Comparison of ENCODE assay signal across 1 cellular context in the genomic region with DNA sequence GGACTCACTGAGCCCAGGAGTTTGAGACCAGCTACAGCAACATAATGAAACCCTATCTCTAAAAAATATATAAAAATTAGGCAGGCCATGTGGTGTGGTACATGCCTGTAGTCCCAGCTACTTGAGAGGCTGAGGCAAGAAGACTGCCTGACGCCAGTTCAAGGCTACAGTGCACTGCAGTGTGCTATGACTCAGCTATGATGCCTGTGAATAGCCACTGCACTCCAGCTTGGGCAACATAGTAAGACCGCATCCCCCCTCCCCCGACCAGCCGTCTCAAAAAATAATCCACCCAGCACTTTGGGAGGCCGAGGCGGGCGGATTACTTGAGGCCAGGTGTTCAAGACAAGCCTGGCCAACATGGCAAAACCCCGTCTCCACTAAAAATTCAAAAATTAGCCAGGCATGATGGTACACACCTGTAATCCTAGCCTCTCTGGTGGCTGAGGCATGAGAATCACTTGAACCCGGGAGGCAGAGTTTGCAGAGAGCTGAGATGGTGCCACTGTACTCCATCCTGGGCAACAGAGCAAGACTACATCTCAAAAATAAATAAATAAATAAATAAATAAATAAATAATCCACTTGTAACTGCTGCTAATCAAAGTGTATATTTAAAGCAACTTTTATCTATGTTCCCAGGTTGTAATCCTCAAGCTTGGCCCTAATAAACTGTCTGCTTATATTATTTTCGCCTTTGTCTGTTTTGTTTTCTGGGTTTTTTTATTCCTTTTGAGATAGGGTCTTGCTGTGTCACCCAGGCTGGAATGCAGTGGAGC.
TF ChIP-seq lines count a peak whose summit lies in the region.

No MANE protein-coding gene starts in this region.

TF ChIP-seq in H1, 55 proteins besides CTCF, POLR2A, EP300 and RAD21:
- TF ChIP-seq ZNF274 (IDR thresholded peaks at IDR 0.05; ENCODE audit: borderline replicate concordance, extremely low read depth, low read length): no peak
- TF ChIP-seq KDM5A (IDR thresholded peaks at IDR 0.05; ENCODE audit: low read length): no peak
- TF ChIP-seq, protein P1, sequence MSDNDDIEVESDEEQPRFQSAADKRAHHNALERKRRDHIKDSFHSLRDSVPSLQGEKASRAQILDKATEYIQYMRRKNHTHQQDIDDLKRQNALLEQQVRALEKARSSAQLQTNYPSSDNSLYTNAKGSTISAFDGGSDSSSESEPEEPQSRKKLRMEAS (IDR thresholded peaks at IDR 0.05): no peak
- no peak for TF ChIP-seq EGR1 (IDR thresholded peaks at IDR 0.05; ENCODE audit: borderline replicate concordance, low read depth, low read length)
- TF ChIP-seq CHD2 (IDR thresholded peaks at IDR 0.05; ENCODE audit: low read length): no peak
- TF ChIP-seq SIN3A (conservative IDR thresholded peaks at IDR 0.05 in 1 of 2, IDR thresholded peaks at IDR 0.05 in 1 of 2; ENCODE audit: low read depth in 1 of 2, low read length in 2 of 2): no peak
- TF ChIP-seq SRF (IDR thresholded peaks at IDR 0.05; ENCODE audit: low read depth, low read length): no peak
- no peak for TF ChIP-seq TEAD4 (IDR thresholded peaks at IDR 0.05; ENCODE audit: low read depth, low read length)
- TF ChIP-seq, protein P2, sequence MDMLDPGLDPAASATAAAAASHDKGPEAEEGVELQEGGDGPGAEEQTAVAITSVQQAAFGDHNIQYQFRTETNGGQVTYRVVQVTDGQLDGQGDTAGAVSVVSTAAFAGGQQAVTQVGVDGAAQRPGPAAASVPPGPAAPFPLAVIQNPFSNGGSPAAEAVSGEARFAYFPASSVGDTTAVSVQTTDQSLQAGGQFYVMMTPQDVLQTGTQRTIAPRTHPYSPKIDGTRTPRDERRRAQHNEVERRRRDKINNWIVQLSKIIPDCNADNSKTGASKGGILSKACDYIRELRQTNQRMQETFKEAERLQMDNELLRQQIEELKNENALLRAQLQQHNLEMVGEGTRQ (IDR thresholded peaks at IDR 0.05; ENCODE audit: low read length): no peak
- TF ChIP-seq, protein P3, sequence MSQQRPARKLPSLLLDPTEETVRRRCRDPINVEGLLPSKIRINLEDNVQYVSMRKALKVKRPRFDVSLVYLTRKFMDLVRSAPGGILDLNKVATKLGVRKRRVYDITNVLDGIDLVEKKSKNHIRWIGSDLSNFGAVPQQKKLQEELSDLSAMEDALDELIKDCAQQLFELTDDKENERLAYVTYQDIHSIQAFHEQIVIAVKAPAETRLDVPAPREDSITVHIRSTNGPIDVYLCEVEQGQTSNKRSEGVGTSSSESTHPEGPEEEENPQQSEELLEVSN (IDR thresholded peaks at IDR 0.05): no peak
- no peak for TF ChIP-seq CHD1 (IDR thresholded peaks at IDR 0.05; ENCODE audit: low read depth, low read length)
- TF ChIP-seq POU5F1 (IDR thresholded peaks at IDR 0.05; ENCODE audit: low read depth, low read length): no peak
- TF ChIP-seq FOSL1 (IDR thresholded peaks at IDR 0.05; ENCODE audit: insufficient read depth, low read depth, low read length): no peak
- no peak for TF ChIP-seq BCL11A (IDR thresholded peaks at IDR 0.05; ENCODE audit: low read depth in 2 of 2, low read length in 2 of 2)
- no peak for TF ChIP-seq KDM1A (IDR thresholded peaks at IDR 0.05; ENCODE audit: borderline replicate concordance, low read length)
- no peak for TF ChIP-seq NANOG (IDR thresholded peaks at IDR 0.05; ENCODE audit: insufficient read depth, low read depth, low read length, poor library complexity, severe bottlenecking)
TF ChIP-seq in H1: peak in this region for 0.
